Comparison of ENCODE assay signal across 24 cellular contexts in genomic region chr2:2117923-2118322, GRCh38.
"Had no signal": no experiment of that assay in that cellular context is flagged by ENCODE, and none has a peak within 500 bp of the region (broad histone marks: within the 10 kb centered on the region; RNA-seq: fewer than 3 reads in every experiment).

No MANE protein-coding gene starts in this region.

- H3K9me3 Mint-ChIP-seq: stimulated activated effector memory CD8-positive, alpha-beta T cell treated with anti-CD3 and anti-CD28 coated beads, Interleukin-12 subunit alpha, Interleukin-12 subunit beta, amount 100 ng/mL, for 72 hours; stimulated activated naive B cell treated with anti-CD40 and anti-IgM and Interleukin-4, amounts not matched to agents 10 μg/mL and 1 μg/mL and 100 μg/mL, for 72 hours; stimulated activated naive CD8-positive, alpha-beta T cell treated with anti-CD3 and anti-CD28 coated beads, Interleukin-15, amount 100 ng/mL, for 72 hours; stimulated activated naive CD8-positive, alpha-beta T cell treated with anti-CD3 and anti-CD28 coated beads, Interleukin-15, Interleukin-2, amounts not matched to agents 100 ng/mL and 50 ng/mL, for 24 hours; type B pancreatic cell had no signal

- DNase-seq: stimulated activated CD4-positive, alpha-beta T cell treated with anti-CD3 and anti-CD28 coated beads, Interleukin-2, amount 100 ng/mL, for 48 hours; stimulated activated CD4-positive, alpha-beta T cell treated with anti-CD3 and anti-CD28 coated beads, Interleukin-4, amount 100 ng/mL, for 1 hour; stimulated activated CD4-positive, alpha-beta T cell treated with anti-CD3 and anti-CD28 coated beads, Interleukin-4, amount 100 ng/mL, for 24 hours; stimulated activated CD4-positive, alpha-beta T cell treated with anti-CD3 and anti-CD28 coated beads, Interleukin-4, amount 100 ng/mL, for 4 hours; stimulated activated CD8-positive, alpha-beta memory T cell treated with anti-CD3 and anti-CD28 coated beads, Interleukin-4, amount 100 ng/mL, for 48 hours; stimulated activated naive B cell treated with anti-CD40 and anti-IgM and Interleukin-4, amounts not matched to agents 10 μg/mL and 1 μg/mL and 100 μg/mL, for 72 hours; stimulated activated naive CD4-positive, alpha-beta T cell; stimulated activated naive CD4-positive, alpha-beta T cell treated with Interleukin-2 at 50 U/mL for 16 hours; stimulated activated naive CD8-positive, alpha-beta T cell treated with anti-CD3 and anti-CD28 coated beads, Interleukin-15, amount 100 ng/mL, for 72 hours; stimulated activated naive CD8-positive, alpha-beta T cell treated with anti-CD3 and anti-CD28 coated beads, Interleukin-15, Interleukin-2, amounts not matched to agents 100 U/mL and 50 U/mL, for 24 hours; stomach; substantia nigra; testis; thyroid gland; tibial artery; transverse colon; trophoblast cell; upper lobe of left lung; upper lobe of right lung; uterus had no signal

- H3K27ac Mint-ChIP-seq: stimulated activated effector memory CD8-positive, alpha-beta T cell treated with anti-CD3 and anti-CD28 coated beads, Interleukin-12 subunit alpha, Interleukin-12 subunit beta, amount 100 ng/mL, for 72 hours; stimulated activated memory B cell treated with anti-CD40 and anti-IgM and Interleukin-4, amounts not matched to agents 10 μg/mL and 1 μg/mL and 100 μg/mL, for 72 hours; stimulated activated naive B cell treated with anti-CD40 and anti-IgM and Interleukin-4, amounts not matched to agents 10 μg/mL and 1 μg/mL and 100 μg/mL, for 72 hours; stimulated activated naive CD8-positive, alpha-beta T cell treated with anti-CD3 and anti-CD28 coated beads, Interleukin-15, amount 100 ng/mL, for 72 hours; stimulated activated naive CD8-positive, alpha-beta T cell treated with anti-CD3 and anti-CD28 coated beads, Interleukin-15, Interleukin-2, amounts not matched to agents 100 ng/mL and 50 ng/mL, for 24 hours; type B pancreatic cell had no signal

- ATAC-seq: stimulated activated effector memory CD8-positive, alpha-beta T cell treated with anti-CD3 and anti-CD28 coated beads, Interleukin-12 subunit alpha, Interleukin-12 subunit beta, amount 100 ng/mL, for 72 hours; stimulated activated memory B cell treated with anti-CD40 and anti-IgM and Interleukin-4, amounts not matched to agents 10 μg/mL and 1 μg/mL and 100 μg/mL, for 72 hours; stimulated activated naive B cell treated with anti-CD40 and anti-IgM and Interleukin-4, amounts not matched to agents 10 μg/mL and 1 μg/mL and 100 μg/mL, for 72 hours; stimulated activated naive CD8-positive, alpha-beta T cell treated with anti-CD3 and anti-CD28 coated beads, Interleukin-15, amount 100 ng/mL, for 72 hours; stimulated activated naive CD8-positive, alpha-beta T cell treated with anti-CD3 and anti-CD28 coated beads, Interleukin-15, Interleukin-2, amounts not matched to agents 100 U/mL and 50 U/mL, for 24 hours; upper lobe of right lung had no signal

- H3K27me3 Mint-ChIP-seq: stimulated activated memory B cell treated with anti-CD40 and anti-IgM and Interleukin-4, amounts not matched to agents 10 μg/mL and 1 μg/mL and 100 μg/mL, for 72 hours had no signal

- H3K36me3 Mint-ChIP-seq: stimulated activated effector memory CD8-positive, alpha-beta T cell treated with anti-CD3 and anti-CD28 coated beads, Interleukin-12 subunit alpha, Interleukin-12 subunit beta, amount 100 ng/mL, for 72 hours; stimulated activated memory B cell treated with anti-CD40 and anti-IgM and Interleukin-4, amounts not matched to agents 10 μg/mL and 1 μg/mL and 100 μg/mL, for 72 hours; stimulated activated naive B cell treated with anti-CD40 and anti-IgM and Interleukin-4, amounts not matched to agents 10 μg/mL and 1 μg/mL and 100 μg/mL, for 72 hours; type B pancreatic cell had no signal

- H3K4me1 Mint-ChIP-seq: stimulated activated effector memory CD8-positive, alpha-beta T cell treated with anti-CD3 and anti-CD28 coated beads, Interleukin-12 subunit alpha, Interleukin-12 subunit beta, amount 100 ng/mL, for 72 hours; stimulated activated memory B cell treated with anti-CD40 and anti-IgM and Interleukin-4, amounts not matched to agents 10 μg/mL and 1 μg/mL and 100 μg/mL, for 72 hours had no signal

- H3K4me3 Mint-ChIP-seq: stimulated activated effector memory CD8-positive, alpha-beta T cell treated with anti-CD3 and anti-CD28 coated beads, Interleukin-12 subunit alpha, Interleukin-12 subunit beta, amount 100 ng/mL, for 72 hours; stimulated activated memory B cell treated with anti-CD40 and anti-IgM and Interleukin-4, amounts not matched to agents 10 μg/mL and 1 μg/mL and 100 μg/mL, for 72 hours; stimulated activated naive B cell treated with anti-CD40 and anti-IgM and Interleukin-4, amounts not matched to agents 10 μg/mL and 1 μg/mL and 100 μg/mL, for 72 hours; stimulated activated naive CD8-positive, alpha-beta T cell treated with anti-CD3 and anti-CD28 coated beads, Interleukin-15, amount 100 ng/mL, for 72 hours; stimulated activated naive CD8-positive, alpha-beta T cell treated with anti-CD3 and anti-CD28 coated beads, Interleukin-15, Interleukin-2, amounts not matched to agents 100 ng/mL and 50 ng/mL, for 24 hours; type B pancreatic cell had no signal
